In the genomic region with DNA sequence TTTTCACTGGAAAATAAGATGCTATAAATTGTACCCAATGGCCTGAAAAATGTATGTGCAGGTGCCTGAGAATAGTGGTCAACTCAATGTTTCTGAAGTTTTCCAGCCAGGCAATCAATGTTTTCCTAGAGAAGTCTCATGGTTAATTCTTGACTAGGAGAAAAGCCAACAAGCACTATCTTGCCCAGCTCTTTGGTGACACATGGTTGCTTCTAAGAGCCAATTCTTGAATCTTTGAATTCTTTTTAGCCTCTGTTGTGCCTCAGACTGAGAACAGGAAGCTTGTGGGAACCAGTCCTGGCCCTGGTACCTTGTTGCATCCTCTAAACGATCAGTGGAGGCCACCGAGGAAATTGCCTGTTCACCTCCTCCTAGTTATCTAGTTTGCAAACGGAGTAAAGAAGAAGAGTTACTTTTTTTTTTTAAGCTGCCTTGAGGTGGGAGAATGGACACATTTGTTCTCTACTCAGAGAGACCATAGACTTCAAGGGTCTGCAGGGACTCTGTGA, we compare ENCODE assay signal across 1 cellular context.
TF ChIP-seq lines count a peak whose summit lies in the region.

No MANE protein-coding gene starts in this region.

TF ChIP-seq in IMR-90, 13 proteins besides CTCF, POLR2A, EP300 and RAD21:
- TF ChIP-seq CHD1 (IDR thresholded peaks at IDR 0.05; ENCODE audit: low read depth, low read length) = no peak
- TF ChIP-seq USF2 (IDR thresholded peaks at IDR 0.05; ENCODE audit: low read depth, low read length) = no peak
- no peak for TF ChIP-seq NFE2L2 (IDR thresholded peaks at IDR 0.05; ENCODE audit: low read depth, low read length)
- TF ChIP-seq MXI1 (IDR thresholded peaks at IDR 0.05; ENCODE audit: borderline replicate concordance, low read depth, low read length) = no peak
- TF ChIP-seq BHLHE40 (IDR thresholded peaks at IDR 0.05; ENCODE audit: low read depth, low read length) = no peak
- no peak for TF ChIP-seq MAZ (IDR thresholded peaks at IDR 0.05; ENCODE audit: borderline replicate concordance, low read depth, low read length)
- TF ChIP-seq CEBPB (IDR thresholded peaks at IDR 0.05; ENCODE audit: low read depth, low read length) = no peak
- TF ChIP-seq RCOR1 (IDR thresholded peaks at IDR 0.05; ENCODE audit: insufficient replicate concordance, low read length) = no peak
- TF ChIP-seq MAFK (IDR thresholded peaks at IDR 0.05; ENCODE audit: low read depth, low read length) = no peak
- TF ChIP-seq ELK1 (IDR thresholded peaks at IDR 0.05; ENCODE audit: borderline replicate concordance, low read depth, low read length) = no peak
- TF ChIP-seq FOS (IDR thresholded peaks at IDR 0.05; ENCODE audit: low read depth, low read length) = no peak
- no peak for TF ChIP-seq SMC3 (IDR thresholded peaks at IDR 0.05; ENCODE audit: low read depth, low read length)
- no peak for TF ChIP-seq RFX5 (IDR thresholded peaks at IDR 0.05; ENCODE audit: low read depth, low read length)
